Comparison of ENCODE assay signal across 9 cellular contexts in genomic region chr1:210232524-210233215, GRCh38. TPM values are rescaled to one million over a fixed set of nuclear protein-coding genes. Genes with fewer than 3 reads are reported as not detected.
DNase-seq lines count a peak whose midpoint lies in the region; ATAC-seq and TF ChIP-seq lines count a peak whose summit lies in the region.
"Had no signal": no experiment of that assay in that cellular context is flagged by ENCODE, and none has a peak within 500 bp of the region (broad histone marks: within the 10 kb centered on the region; RNA-seq: fewer than 3 reads in every experiment).

Gene SERTAD4 (plus strand): TSS chr1:210232796. CDS start chr1:210237961, 5,165 bp downstream.

- H3K4me3 ChIP-seq in CD8-positive, alpha-beta memory T cell (ENCODE audit: low read length): no peak within 1 kb of the TSS
- H3K4me3 ChIP-seq in LNCaP clone FGC (ENCODE audit: low read depth, low read length) (no peak within 1 kb of the TSS), neural progenitor cell (peak within 1 kb of the TSS; percentile 65)

- peak within 1 kb of the TSS; percentile 98 for H2AFZ ChIP-seq in neural progenitor cell (replicated peaks)

- CTCF ChIA-PET in CD8-positive, alpha-beta memory T cell (lab: Charles Lee): no interaction called here
- CTCF ChIA-PET in activated CD4-positive, alpha-beta memory T cell treated with anti-CD3 and anti-CD28 coated beads for 36 hours (lab: Charles Lee): interaction anchor here (1.5 kb wide), 1 partner anchor 141 kb away, joined by 3 read pairs; no protein-coding TSS in a partner anchor

- H3K36me3 ChIP-seq in CD8-positive, alpha-beta memory T cell (ENCODE audit: insufficient read depth, low read length): no peaks in the 10 kb centered on the region
- H3K36me3 ChIP-seq in neural progenitor cell: no peaks in the 10 kb centered on the region

- no peaks in the 10 kb centered on the region for H3K4me1 ChIP-seq in CD8-positive, alpha-beta memory T cell (ENCODE audit: insufficient read depth, low read length)
- peaks cover 15% of the 10 kb centered on the region for H3K4me1 ChIP-seq in neural progenitor cell

- no peaks in the 10 kb centered on the region for H3K9me3 ChIP-seq in CD8-positive, alpha-beta memory T cell (ENCODE audit: low read length)
- no peaks in the 10 kb centered on the region for H3K9me3 ChIP-seq in neural progenitor cell (ENCODE audit: low read depth)

- H3K27ac ChIP-seq in CD8-positive, alpha-beta memory T cell (ENCODE audit: low read depth, low read length): no peak within 1 kb of the TSS
- H3K27ac ChIP-seq in neural progenitor cell: no peak within 1 kb of the TSS
- H3K27ac ChIP-seq: HL-60 had no signal

- peaks cover 0 to 4% (median 0%) of the 10 kb centered on the region in 5 donors for H3K9me3 Mint-ChIP-seq in CD8-positive, alpha-beta memory T cell
- no peaks in the 10 kb centered on the region for H3K9me3 Mint-ChIP-seq in activated CD4-positive, alpha-beta memory T cell treated with anti-CD3 and anti-CD28 coated beads for 36 hours
- no peaks in the 10 kb centered on the region for H3K9me3 Mint-ChIP-seq in neural progenitor cell

- H3K27me3 ChIP-seq in CD8-positive, alpha-beta memory T cell (ENCODE audit: insufficient read depth, low read length, poor library complexity, severe bottlenecking): peaks cover 19% of the 10 kb centered on the region
- H3K27me3 ChIP-seq in neural progenitor cell: peaks cover 87% of the 10 kb centered on the region

- DNase-seq in CD8-positive, alpha-beta memory T cell: no peak
- DNase-seq in LNCaP clone FGC (ENCODE audit: low read depth) (peak; percentile 64), germinal center (ENCODE audit: low spot score) (peak; percentile 2), neural progenitor cell (ENCODE audit: low spot score) (peak; percentile 67)
- DNase-seq in activated CD4-positive, alpha-beta memory T cell treated with anti-CD3 and anti-CD28 coated beads for 36 hours: no peak
- no peak for DNase-seq in stimulated activated CD4-positive, alpha-beta T cell treated with anti-CD3 and anti-CD28 coated beads, Interleukin-15, amount 100 ng/mL, for 24 hours

- no peaks in the 10 kb centered on the region for H3K36me3 Mint-ChIP-seq in CD8-positive, alpha-beta memory T cell
- H3K36me3 Mint-ChIP-seq in activated CD4-positive, alpha-beta memory T cell treated with anti-CD3 and anti-CD28 coated beads for 36 hours: no peaks in the 10 kb centered on the region
- H3K36me3 Mint-ChIP-seq in neural progenitor cell: no peaks in the 10 kb centered on the region

- H3K4me1 Mint-ChIP-seq in CD8-positive, alpha-beta memory T cell: peaks cover 9 to 13% (median 12%) of the 10 kb centered on the region in 3 donors
- peaks cover 8% of the 10 kb centered on the region for H3K4me1 Mint-ChIP-seq in activated CD4-positive, alpha-beta memory T cell treated with anti-CD3 and anti-CD28 coated beads for 36 hours (ENCODE audit: low read depth)
- peaks cover 39% of the 10 kb centered on the region for H3K4me1 Mint-ChIP-seq in neural progenitor cell

- ATAC-seq in GM18858 (IDR thresholded peaks at IDR 0.05; ENCODE audit: unreplicated experiment) (no peak), GM18873 (IDR thresholded peaks at IDR 0.05; ENCODE audit: low FRiP score, unreplicated experiment) (no peak)

- no peak for TF ChIP-seq CTCF in LNCaP clone FGC (IDR thresholded peaks at IDR 0.05; ENCODE audit: control insufficient read depth, extremely low read depth, insufficient read depth)
- no peak for TF ChIP-seq CTCF in neural progenitor cell (IDR thresholded peaks at IDR 0.05)

- peaks cover 24% of the 10 kb centered on the region for H3F3A ChIP-seq in neural progenitor cell (ENCODE audit: low read depth)

- no peak within 1 kb of the TSS for H3K9ac ChIP-seq in neural progenitor cell

- H3K4me3 Mint-ChIP-seq in CD8-positive, alpha-beta memory T cell: peak within 1 kb of the TSS; percentile 54 to 79 (median 67)
- H3K4me3 Mint-ChIP-seq in activated CD4-positive, alpha-beta memory T cell treated with anti-CD3 and anti-CD28 coated beads for 36 hours: peak within 1 kb of the TSS; percentile 58
- peak within 1 kb of the TSS; percentile 94 for H3K4me3 Mint-ChIP-seq in neural progenitor cell

- H3K4me2 ChIP-seq in neural progenitor cell: peak within 1 kb of the TSS; percentile 92

- POLR2A ChIA-PET in CD8-positive, alpha-beta memory T cell (lab: Charles Lee): no interaction called here
- POLR2A ChIA-PET in activated CD4-positive, alpha-beta memory T cell treated with anti-CD3 and anti-CD28 coated beads for 36 hours (lab: Charles Lee): no interaction called here

- intact Hi-C loops in activated CD4-positive, alpha-beta memory T cell treated with anti-CD3 and anti-CD28 coated beads for 36 hours (cut with micrococcal nuclease): loop anchor here (5.0 kb wide), 2 partner anchors 80 to 90 kb away; no protein-coding TSS in a partner anchor

- H4K20me1 ChIP-seq in neural progenitor cell (ENCODE audit: low read depth): peaks cover 6% of the 10 kb centered on the region

- H3K79me2 ChIP-seq in neural progenitor cell (ENCODE audit: low read depth): no peaks in the 10 kb centered on the region

- no peak within 1 kb of the TSS for H3K27ac Mint-ChIP-seq in CD8-positive, alpha-beta memory T cell
- H3K27ac Mint-ChIP-seq in activated CD4-positive, alpha-beta memory T cell treated with anti-CD3 and anti-CD28 coated beads for 36 hours: no peak within 1 kb of the TSS
- no peak within 1 kb of the TSS for H3K27ac Mint-ChIP-seq in neural progenitor cell

- H3K27me3 Mint-ChIP-seq in CD8-positive, alpha-beta memory T cell: peaks cover 43 to 55% of the 10 kb centered on the region in 2 donors
- H3K27me3 Mint-ChIP-seq in activated CD4-positive, alpha-beta memory T cell treated with anti-CD3 and anti-CD28 coated beads for 36 hours: peaks cover 49% of the 10 kb centered on the region
- H3K27me3 Mint-ChIP-seq in neural progenitor cell (ENCODE audit: insufficient read depth, low read depth): peaks cover 8% of the 10 kb centered on the region

RNA-seq across cellular contexts. Expression of gene SERTAD4, which starts in this region (rescaled TPM):
- not detected for total RNA-seq in CD8-positive, alpha-beta memory T cell
- polyA plus RNA-seq in CD8-positive, alpha-beta memory T cell: not detected
- total RNA-seq in activated CD4-positive, alpha-beta memory T cell treated with anti-CD3 and anti-CD28 coated beads for 36 hours: not detected
- total RNA-seq in neural progenitor cell (ENCODE audit: low replicate concordance): 2.5 and 2.8 TPM in 2 replicates

Comparison
In these comparisons a context has a peak if more than half of its experiments do, and no peak if none do; other contexts are left out.
1. DNase-seq: peak in LNCaP clone FGC (single experiment), germinal center (single experiment) and neural progenitor cell (single experiment); none in CD8-positive, alpha-beta memory T cell (0 of 5), activated CD4-positive, alpha-beta memory T cell treated with anti-CD3 and anti-CD28 coated beads for 36 hours (single experiment) and stimulated activated CD4-positive, alpha-beta T cell treated with anti-CD3 and anti-CD28 coated beads, Interleukin-15, amount 100 ng/mL, for 24 hours (single experiment).
2. Peak in every context shown above with its lines, with median percentiles within 50 percentile points of each other: H3K4me3 Mint-ChIP-seq.